ENCODE assay signal across 15 cellular contexts in the genomic region with DNA sequence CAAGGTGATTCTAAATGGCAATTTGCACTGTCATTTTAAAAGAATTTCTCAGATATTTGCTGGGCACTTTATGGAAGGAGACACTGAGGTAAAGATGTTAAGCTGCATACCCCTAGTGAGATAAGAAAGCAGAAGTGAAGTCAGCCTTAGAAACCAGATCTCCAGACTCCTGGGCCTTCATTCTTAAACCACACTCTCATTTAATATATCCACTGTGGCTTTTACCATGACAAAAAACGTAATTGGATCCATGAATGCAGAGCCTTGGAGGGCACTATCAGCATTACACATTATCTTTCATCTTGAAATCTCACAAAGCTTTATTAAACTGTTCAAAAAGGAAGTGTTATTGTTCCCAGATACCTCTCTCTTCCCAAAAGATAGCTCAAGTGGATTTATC.
DNase-seq lines count a peak whose midpoint lies in the region; ATAC-seq and TF ChIP-seq lines count a peak whose summit lies in the region.
"Had no signal": no experiment of that assay in that cellular context is flagged by ENCODE, and none has a peak within 500 bp of the region (broad histone marks: within the 10 kb centered on the region; RNA-seq: fewer than 3 reads in every experiment).

No MANE protein-coding gene starts in this region.

- no peaks in the 10 kb centered on the region for H3K4me1 Mint-ChIP-seq in stimulated activated naive CD8-positive, alpha-beta T cell treated with anti-CD3 and anti-CD28 coated beads, Interleukin-15, amount 100 ng/mL, for 72 hours

- H3K4me3 Mint-ChIP-seq in stimulated activated naive CD8-positive, alpha-beta T cell treated with anti-CD3 and anti-CD28 coated beads, Interleukin-15, amount 100 ng/mL, for 72 hours: no peak overlapping the region

- peaks cover 8% of the 10 kb centered on the region for H3K27me3 Mint-ChIP-seq in stimulated activated naive CD8-positive, alpha-beta T cell treated with anti-CD3 and anti-CD28 coated beads, Interleukin-15, amount 100 ng/mL, for 72 hours

- no peak for TF ChIP-seq CTCF in GM20000 (IDR thresholded peaks at IDR 0.05; ENCODE audit: extremely low read depth, missing control alignments)

- DNase-seq in NOMO-1 treated with DMSO at 0.1 percent for 48 hours (lab: John Stamatoyannopoulos, UW; ENCODE audit: unreplicated experiment): peak; percentile 12
- DNase-seq in NOMO-1 treated with dmso at 0.1 percent for 144 hours (lab: John Stamatoyannopoulos, UW; ENCODE audit: unreplicated experiment): no peak
- peak; percentile 9 for DNase-seq in glomerular visceral epithelial cell (ENCODE audit: extremely low spot score)
- DNase-seq in stimulated activated CD8-positive, alpha-beta memory T cell treated with anti-CD3 and anti-CD28 coated beads, Interleukin-4, amount 100 ng/mL, for 48 hours: no peak
- no peak for DNase-seq in stimulated activated naive CD8-positive, alpha-beta T cell treated with anti-CD3 and anti-CD28 coated beads, Interleukin-15, amount 100 ng/mL, for 72 hours
- DNase-seq in GM20000 (ENCODE audit: low spot score): no peak
- DNase-seq: activated CD4-positive, alpha-beta T cell treated with anti-CD3 and anti-CD28 coated beads, Interleukin-2, amount 50 U/mL, for 1 hour; effector memory CD4-positive, alpha-beta T cell; kidney glomerular epithelial cell; MM.1S; NCI-H748 treated with DMSO at 0.1 percent for 48 hours; psoas muscle had no signal

- no peaks in the 10 kb centered on the region for H3K9me3 Mint-ChIP-seq in stimulated activated naive CD8-positive, alpha-beta T cell treated with anti-CD3 and anti-CD28 coated beads, Interleukin-15, amount 100 ng/mL, for 72 hours

- H3K27ac Mint-ChIP-seq in stimulated activated naive CD8-positive, alpha-beta T cell treated with anti-CD3 and anti-CD28 coated beads, Interleukin-15, amount 100 ng/mL, for 72 hours: no peak overlapping the region

- ATAC-seq in SK-N-SH treated with all-trans-retinoic acid at 6 μM for 48 hours (peak; percentile 69), GM19351 (IDR thresholded peaks at IDR 0.05; ENCODE audit: unreplicated experiment) (no peak)
- no peak for ATAC-seq in stimulated activated naive CD8-positive, alpha-beta T cell treated with anti-CD3 and anti-CD28 coated beads, Interleukin-15, amount 100 ng/mL, for 72 hours
- ATAC-seq: GM12878, psoas muscle had no signal

TF ChIP-seq in SK-N-SH treated with all-trans-retinoic acid at 6 μM for 48 hours, 23 proteins besides CTCF, POLR2A, EP300 and RAD21 (continues in another document):
- TF ChIP-seq, protein P1, sequence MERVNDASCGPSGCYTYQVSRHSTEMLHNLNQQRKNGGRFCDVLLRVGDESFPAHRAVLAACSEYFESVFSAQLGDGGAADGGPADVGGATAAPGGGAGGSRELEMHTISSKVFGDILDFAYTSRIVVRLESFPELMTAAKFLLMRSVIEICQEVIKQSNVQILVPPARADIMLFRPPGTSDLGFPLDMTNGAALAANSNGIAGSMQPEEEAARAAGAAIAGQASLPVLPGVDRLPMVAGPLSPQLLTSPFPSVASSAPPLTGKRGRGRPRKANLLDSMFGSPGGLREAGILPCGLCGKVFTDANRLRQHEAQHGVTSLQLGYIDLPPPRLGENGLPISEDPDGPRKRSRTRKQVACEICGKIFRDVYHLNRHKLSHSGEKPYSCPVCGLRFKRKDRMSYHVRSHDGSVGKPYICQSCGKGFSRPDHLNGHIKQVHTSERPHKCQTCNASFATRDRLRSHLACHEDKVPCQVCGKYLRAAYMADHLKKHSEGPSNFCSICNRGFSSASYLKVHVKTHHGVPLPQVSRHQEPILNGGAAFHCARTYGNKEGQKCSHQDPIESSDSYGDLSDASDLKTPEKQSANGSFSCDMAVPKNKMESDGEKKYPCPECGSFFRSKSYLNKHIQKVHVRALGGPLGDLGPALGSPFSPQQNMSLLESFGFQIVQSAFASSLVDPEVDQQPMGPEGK (CRISPR knock-in tag; IDR thresholded peaks at IDR 0.05; ENCODE audit: borderline replicate concordance): no peak
- TF ChIP-seq ZC3H10 (CRISPR knock-in tag; IDR thresholded peaks at IDR 0.05): no peak
- TF ChIP-seq RARB (CRISPR knock-in tag; IDR thresholded peaks at IDR 0.05): no peak
- TF ChIP-seq CSDC2 (CRISPR knock-in tag; IDR thresholded peaks at IDR 0.05): no peak
- TF ChIP-seq ISL1 (CRISPR knock-in tag; IDR thresholded peaks at IDR 0.05): peak; percentile 89
- TF ChIP-seq ZNF8 (CRISPR knock-in tag; IDR thresholded peaks at IDR 0.05): no peak
- no peak for TF ChIP-seq ESRRG (CRISPR knock-in tag; IDR thresholded peaks at IDR 0.05)
- TF ChIP-seq, protein P2, sequence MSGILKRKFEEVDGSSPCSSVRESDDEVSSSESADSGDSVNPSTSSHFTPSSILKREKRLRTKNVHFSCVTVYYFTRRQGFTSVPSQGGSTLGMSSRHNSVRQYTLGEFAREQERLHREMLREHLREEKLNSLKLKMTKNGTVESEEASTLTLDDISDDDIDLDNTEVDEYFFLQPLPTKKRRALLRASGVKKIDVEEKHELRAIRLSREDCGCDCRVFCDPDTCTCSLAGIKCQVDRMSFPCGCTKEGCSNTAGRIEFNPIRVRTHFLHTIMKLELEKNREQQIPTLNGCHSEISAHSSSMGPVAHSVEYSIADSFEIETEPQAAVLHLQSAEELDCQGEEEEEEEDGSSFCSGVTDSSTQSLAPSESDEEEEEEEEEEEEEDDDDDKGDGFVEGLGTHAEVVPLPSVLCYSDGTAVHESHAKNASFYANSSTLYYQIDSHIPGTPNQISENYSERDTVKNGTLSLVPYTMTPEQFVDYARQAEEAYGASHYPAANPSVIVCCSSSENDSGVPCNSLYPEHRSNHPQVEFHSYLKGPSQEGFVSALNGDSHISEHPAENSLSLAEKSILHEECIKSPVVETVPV (CRISPR knock-in tag; IDR thresholded peaks at IDR 0.05): no peak
- TF ChIP-seq, protein P3, sequence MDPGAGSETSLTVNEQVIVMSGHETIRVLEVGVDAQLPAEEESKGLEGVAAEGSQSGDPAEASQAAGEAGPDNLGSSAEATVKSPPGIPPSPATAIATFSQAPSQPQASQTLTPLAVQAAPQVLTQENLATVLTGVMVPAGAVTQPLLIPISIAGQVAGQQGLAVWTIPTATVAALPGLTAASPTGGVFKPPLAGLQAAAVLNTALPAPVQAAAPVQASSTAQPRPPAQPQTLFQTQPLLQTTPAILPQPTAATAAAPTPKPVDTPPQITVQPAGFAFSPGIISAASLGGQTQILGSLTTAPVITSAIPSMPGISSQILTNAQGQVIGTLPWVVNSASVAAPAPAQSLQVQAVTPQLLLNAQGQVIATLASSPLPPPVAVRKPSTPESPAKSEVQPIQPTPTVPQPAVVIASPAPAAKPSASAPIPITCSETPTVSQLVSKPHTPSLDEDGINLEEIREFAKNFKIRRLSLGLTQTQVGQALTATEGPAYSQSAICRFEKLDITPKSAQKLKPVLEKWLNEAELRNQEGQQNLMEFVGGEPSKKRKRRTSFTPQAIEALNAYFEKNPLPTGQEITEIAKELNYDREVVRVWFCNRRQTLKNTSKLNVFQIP (CRISPR knock-in tag; IDR thresholded peaks at IDR 0.05; ENCODE audit: borderline replicate concordance, low read depth): no peak
- TF ChIP-seq PPARA (CRISPR knock-in tag; IDR thresholded peaks at IDR 0.05; ENCODE audit: borderline replicate concordance): no peak
- TF ChIP-seq, protein P4, sequence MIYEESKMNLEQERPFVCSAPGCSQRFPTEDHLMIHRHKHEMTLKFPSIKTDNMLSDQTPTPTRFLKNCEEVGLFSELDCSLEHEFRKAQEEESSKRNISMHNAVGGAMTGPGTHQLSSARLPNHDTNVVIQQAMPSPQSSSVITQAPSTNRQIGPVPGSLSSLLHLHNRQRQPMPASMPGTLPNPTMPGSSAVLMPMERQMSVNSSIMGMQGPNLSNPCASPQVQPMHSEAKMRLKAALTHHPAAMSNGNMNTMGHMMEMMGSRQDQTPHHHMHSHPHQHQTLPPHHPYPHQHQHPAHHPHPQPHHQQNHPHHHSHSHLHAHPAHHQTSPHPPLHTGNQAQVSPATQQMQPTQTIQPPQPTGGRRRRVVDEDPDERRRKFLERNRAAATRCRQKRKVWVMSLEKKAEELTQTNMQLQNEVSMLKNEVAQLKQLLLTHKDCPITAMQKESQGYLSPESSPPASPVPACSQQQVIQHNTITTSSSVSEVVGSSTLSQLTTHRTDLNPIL (CRISPR knock-in tag; IDR thresholded peaks at IDR 0.05; ENCODE audit: low read depth): 0 out of 2 replicates have a peak, but pooled peaks have one; percentile 11
- TF ChIP-seq ZNF565 (CRISPR knock-in tag; conservative IDR thresholded peaks at IDR 0.05; ENCODE audit: low read depth): no peak
- TF ChIP-seq OSR1 (CRISPR knock-in tag; IDR thresholded peaks at IDR 0.05): no peak
- TF ChIP-seq TOX (CRISPR knock-in tag; IDR thresholded peaks at IDR 0.05; ENCODE audit: borderline replicate concordance): no peak
- TF ChIP-seq SNAI2 (CRISPR knock-in tag; IDR thresholded peaks at IDR 0.05): peak; percentile 79
- TF ChIP-seq TCF4 (CRISPR knock-in tag; IDR thresholded peaks at IDR 0.05; ENCODE audit: borderline replicate concordance): peak; percentile 77
- no peak for TF ChIP-seq ZFP30 (CRISPR knock-in tag; IDR thresholded peaks at IDR 0.05)
- TF ChIP-seq GLIS3 (CRISPR knock-in tag; IDR thresholded peaks at IDR 0.05): peak; percentile 22; the same call in 1 of the 2 replicates
- TF ChIP-seq ZFP3 (CRISPR knock-in tag; IDR thresholded peaks at IDR 0.05): 0 out of 2 replicates have a peak, but pooled peaks have one; percentile 34

Comparison
In these comparisons a context has a peak if more than half of its experiments do, and no peak if none do; other contexts are left out.
1. DNase-seq: peak in NOMO-1 treated with DMSO at 0.1 percent for 48 hours (single experiment) and glomerular visceral epithelial cell (single experiment); none in NOMO-1 treated with dmso at 0.1 percent for 144 hours (single experiment), stimulated activated CD8-positive, alpha-beta memory T cell treated with anti-CD3 and anti-CD28 coated beads, Interleukin-4, amount 100 ng/mL, for 48 hours (single experiment), stimulated activated naive CD8-positive, alpha-beta T cell treated with anti-CD3 and anti-CD28 coated beads, Interleukin-15, amount 100 ng/mL, for 72 hours (0 of 2) and GM20000 (single experiment).